In the genomic region with DNA sequence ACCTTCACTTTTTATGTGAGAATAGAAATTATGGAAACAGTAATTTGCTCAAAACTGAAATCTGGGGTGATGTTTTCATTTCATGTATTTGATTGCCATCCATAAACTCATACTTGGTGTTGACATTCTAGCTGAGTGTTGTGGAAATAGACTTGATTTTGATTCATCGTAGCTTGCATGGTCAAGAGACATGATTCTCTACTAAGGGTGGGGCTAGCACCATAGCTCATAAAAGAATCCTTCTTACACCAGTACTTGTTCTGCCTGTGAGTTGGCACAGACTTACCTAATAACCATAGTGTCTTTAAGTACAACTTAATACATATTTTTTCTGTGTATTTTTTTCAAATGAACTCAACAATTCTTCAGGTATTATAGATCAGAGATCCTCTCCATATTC, we compare ENCODE assay signal across 19 cellular contexts. TPM values are rescaled to one million over a fixed set of nuclear protein-coding genes. Genes with fewer than 3 reads are reported as not detected.
DNase-seq lines count a peak whose midpoint lies in the region; ATAC-seq, FAIRE-seq and TF ChIP-seq lines count a peak whose summit lies in the region.
"Had no signal": no experiment of that assay in that cellular context is flagged by ENCODE, and none has a peak within 500 bp of the region (broad histone marks: within the 10 kb centered on the region; RNA-seq: fewer than 3 reads in every experiment).

No MANE protein-coding gene starts in this region.

- no peak for TF ChIP-seq POLR2A in GM12892 (IDR thresholded peaks at IDR 0.05; ENCODE audit: low read depth, low read length)

- no peak overlapping the region for H3K4me3 Mint-ChIP-seq in activated T-cell treated with anti-CD3 and anti-CD28 coated beads, Interleukin-2, amount 50 U/mL, for 72 hours
- no peak overlapping the region for H3K4me3 Mint-ChIP-seq in activated T-helper 17 cell treated with anti-CD3 and anti-CD28 coated beads, Interleukin-2, amount 50 U/mL, for 72 hours
- H3K4me3 Mint-ChIP-seq in immature natural killer cell: peak overlapping the region in 2 of 5 donors; percentile 7 to 93
- no peak overlapping the region for H3K4me3 Mint-ChIP-seq in natural killer cell treated with Interleukin-12 subunit alpha and Interleukin-12 subunit beta and Interleukin-15 and Interleukin-18, amount 100 ng/mL, for 72 hours
- H3K4me3 Mint-ChIP-seq: CD14-positive monocyte had no signal

- no peak for DNase-seq in activated T-cell treated with anti-CD3 and anti-CD28 coated beads, Interleukin-2, amount 50 U/mL, for 72 hours
- no peak for DNase-seq in activated T-cell treated with anti-CD3 and anti-CD28 coated beads for 4 hours
- no peak for DNase-seq in immature natural killer cell
- DNase-seq in natural killer cell treated with Interleukin-12 subunit alpha and Interleukin-12 subunit beta and Interleukin-15 and Interleukin-18, amount 100 ng/mL, for 72 hours (ENCODE audit: low spot score): no peak
- no peak for DNase-seq in GM12892 (ENCODE audit: insufficient read length)
- DNase-seq: 8988T, Calu3, NCI-H1417 treated with DMSO at 0.1 percent for 48 hours, NCI-H2029, NCI-H345, NCI-H524 treated with DMSO at 0.1 percent for 48 hours, PC-9, SIG-M5 had no signal

- H3K27me3 Mint-ChIP-seq in activated T-cell treated with anti-CD3 and anti-CD28 coated beads, Interleukin-2, amount 50 U/mL, for 72 hours (ENCODE audit: low read depth): no peaks in the 10 kb centered on the region
- H3K27me3 Mint-ChIP-seq in activated T-helper 17 cell treated with anti-CD3 and anti-CD28 coated beads, Interleukin-2, amount 50 U/mL, for 72 hours: no peaks in the 10 kb centered on the region
- no peaks in the 10 kb centered on the region for H3K27me3 Mint-ChIP-seq in immature natural killer cell (ENCODE audit: low read depth in 3 of 3)
- H3K27me3 Mint-ChIP-seq in natural killer cell treated with Interleukin-12 subunit alpha and Interleukin-12 subunit beta and Interleukin-15 and Interleukin-18, amount 100 ng/mL, for 72 hours: no peaks in the 10 kb centered on the region

- peak overlapping the region; percentile 58 for H3K27ac Mint-ChIP-seq in activated T-cell treated with anti-CD3 and anti-CD28 coated beads, Interleukin-2, amount 50 U/mL, for 72 hours
- H3K27ac Mint-ChIP-seq in activated T-helper 17 cell treated with anti-CD3 and anti-CD28 coated beads, Interleukin-2, amount 50 U/mL, for 72 hours: peak overlapping the region; percentile 65
- H3K27ac Mint-ChIP-seq in immature natural killer cell: peak overlapping the region; percentile 85 to 97 (median 93)
- peak overlapping the region; percentile 61 to 72 for H3K27ac Mint-ChIP-seq in natural killer cell treated with Interleukin-12 subunit alpha and Interleukin-12 subunit beta and Interleukin-15 and Interleukin-18, amount 100 ng/mL, for 72 hours

- H3K4me1 Mint-ChIP-seq in activated T-cell treated with anti-CD3 and anti-CD28 coated beads, Interleukin-2, amount 50 U/mL, for 72 hours (ENCODE audit: low read depth): peaks cover 33% of the 10 kb centered on the region
- peaks cover 20% of the 10 kb centered on the region for H3K4me1 Mint-ChIP-seq in activated T-helper 17 cell treated with anti-CD3 and anti-CD28 coated beads, Interleukin-2, amount 50 U/mL, for 72 hours
- H3K4me1 Mint-ChIP-seq in immature natural killer cell: peaks cover 42 to 67% of the 10 kb centered on the region in 2 donors
- peaks cover 27 to 29% of the 10 kb centered on the region in 2 donors for H3K4me1 Mint-ChIP-seq in natural killer cell treated with Interleukin-12 subunit alpha and Interleukin-12 subunit beta and Interleukin-15 and Interleukin-18, amount 100 ng/mL, for 72 hours (ENCODE audit: low read depth in 2 of 2)

- FAIRE-seq in GM12892 (lab: Jason Lieb, UNC): no peak
- FAIRE-seq: GM12878, GM18507 had no signal

- no peak for ATAC-seq in activated T-cell treated with anti-CD3 and anti-CD28 coated beads, Interleukin-2, amount 50 U/mL, for 72 hours (replicated peaks in 1 of 2)
- ATAC-seq in activated T-helper 17 cell treated with anti-CD3 and anti-CD28 coated beads, Interleukin-2, amount 50 U/mL, for 72 hours (replicated peaks): no peak
- ATAC-seq in natural killer cell treated with Interleukin-12 subunit alpha and Interleukin-12 subunit beta and Interleukin-15 and Interleukin-18, amount 100 ng/mL, for 72 hours: no peak
- no peak for ATAC-seq in GM21529 (IDR thresholded peaks at IDR 0.05; ENCODE audit: unreplicated experiment)
- no peak for ATAC-seq in GM19395 (IDR thresholded peaks at IDR 0.05; ENCODE audit: unreplicated experiment)
- ATAC-seq: GM12878 had no signal

- H3K9me3 Mint-ChIP-seq in activated T-cell treated with anti-CD3 and anti-CD28 coated beads, Interleukin-2, amount 50 U/mL, for 72 hours: no peaks in the 10 kb centered on the region
- no peaks in the 10 kb centered on the region for H3K9me3 Mint-ChIP-seq in activated T-helper 17 cell treated with anti-CD3 and anti-CD28 coated beads, Interleukin-2, amount 50 U/mL, for 72 hours
- no peaks in the 10 kb centered on the region for H3K9me3 Mint-ChIP-seq in immature natural killer cell
- H3K9me3 Mint-ChIP-seq in natural killer cell treated with Interleukin-12 subunit alpha and Interleukin-12 subunit beta and Interleukin-15 and Interleukin-18, amount 100 ng/mL, for 72 hours: no peaks in the 10 kb centered on the region
- H3K9me3 Mint-ChIP-seq: CD14-positive monocyte had no signal

- peaks cover 0 to 13% of the 10 kb centered on the region in 2 donors for H3K36me3 Mint-ChIP-seq in activated T-cell treated with anti-CD3 and anti-CD28 coated beads, Interleukin-2, amount 50 U/mL, for 72 hours (ENCODE audit: insufficient read depth in 2 of 2)
- H3K36me3 Mint-ChIP-seq in activated T-helper 17 cell treated with anti-CD3 and anti-CD28 coated beads, Interleukin-2, amount 50 U/mL, for 72 hours (ENCODE audit: low read depth): peaks cover 51% of the 10 kb centered on the region
- H3K36me3 Mint-ChIP-seq in immature natural killer cell: peaks cover 0 to 13% (median 7%) of the 10 kb centered on the region in 3 donors
- no peaks in the 10 kb centered on the region for H3K36me3 Mint-ChIP-seq in natural killer cell treated with Interleukin-12 subunit alpha and Interleukin-12 subunit beta and Interleukin-15 and Interleukin-18, amount 100 ng/mL, for 72 hours

RNA-seq across cellular contexts. Expression of gene RAB18, which starts 36.6 kb away (rescaled TPM):
- total RNA-seq in activated T-cell treated with anti-CD3 and anti-CD28 coated beads, Interleukin-2, amount 50 U/mL, for 72 hours: 10 to 100 TPM; 51.7 to 68.5 TPM
- 10 to 100 TPM; 56.6 to 78.1 TPM for total RNA-seq in activated T-helper 17 cell treated with anti-CD3 and anti-CD28 coated beads, Interleukin-2, amount 50 U/mL, for 72 hours
- polyA plus RNA-seq in immature natural killer cell: 100 to 1,000 TPM in 2 of 3 donors, 10 to 100 TPM in 1; 93.4 to 154 (median 109) TPM
- total RNA-seq in natural killer cell treated with Interleukin-12 subunit alpha and Interleukin-12 subunit beta and Interleukin-15 and Interleukin-18, amount 100 ng/mL, for 72 hours: 10 to 100 TPM; 56.4 to 70.6 TPM
- polyA plus RNA-seq in GM12892 (2012; ENCODE audit: missing spikeins): 31.4 TPM
